8 cellular contexts compared by ENCODE assay signal in the genomic region with DNA sequence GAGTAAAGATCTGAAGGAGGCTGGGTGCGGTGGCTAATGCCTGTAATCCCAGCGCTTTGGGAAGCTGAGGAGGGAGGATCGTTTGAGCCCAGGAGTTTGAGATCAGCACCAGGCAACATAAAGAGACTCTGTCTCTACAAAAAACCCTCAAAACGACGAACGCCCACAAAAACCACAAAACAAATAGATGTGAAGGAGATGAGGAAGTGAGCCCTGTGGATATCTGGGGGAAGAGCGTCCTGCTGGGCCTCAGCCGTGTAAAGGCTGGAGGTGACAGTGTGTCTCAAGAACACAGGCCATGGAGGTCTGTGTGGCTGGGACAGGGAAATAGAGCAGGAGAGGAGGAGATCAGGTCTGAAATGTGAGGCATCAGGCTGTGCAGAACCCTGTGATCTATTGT.
DNase-seq lines count a peak whose midpoint lies in the region; ATAC-seq and TF ChIP-seq lines count a peak whose summit lies in the region.
"Had no signal": no experiment of that assay in that cellular context is flagged by ENCODE, and none has a peak within 500 bp of the region (broad histone marks: within the 10 kb centered on the region; RNA-seq: fewer than 3 reads in every experiment).

No MANE protein-coding gene starts in this region.

- TF ChIP-seq CTCF in choroid plexus epithelial cell (conservative IDR thresholded peaks at IDR 0.05; ENCODE audit: low read depth, low read length), result no peak

- no peak overlapping the region for H3K4me3 ChIP-seq in choroid plexus epithelial cell (ENCODE audit: low read depth, low read length)
- H3K4me3 ChIP-seq: SK-N-MC had no signal

- peak; percentile 72 for ATAC-seq in GM18870 (IDR thresholded peaks at IDR 0.05; ENCODE audit: unreplicated experiment)
- peak; percentile 94 for ATAC-seq in HG02623 (IDR thresholded peaks at IDR 0.05; ENCODE audit: unreplicated experiment)

- DNase-seq in NAMALWA (ENCODE audit: low spot score) (peak; percentile 75), choroid plexus epithelial cell (ENCODE audit: low read depth) (peak; percentile 69), GOT3 (lab: John Stamatoyannopoulos, UW) (no peak), amniotic stem cell (lab: John Stamatoyannopoulos, UW) (no peak), hypothalamus (lab: John Stamatoyannopoulos, UW) (no peak)

Comparison
In these comparisons a context has a peak if more than half of its experiments do, and no peak if none do; other contexts are left out.
1. DNase-seq: peak in NAMALWA (single experiment) and choroid plexus epithelial cell (single experiment); none in GOT3 (single experiment), amniotic stem cell (single experiment) and hypothalamus (0 of 51).